18 cellular contexts compared by ENCODE assay signal in genomic region chr18:76783786-76784484, GRCh38. TPM values are rescaled to one million over a fixed set of nuclear protein-coding genes. Genes with fewer than 3 reads are reported as not detected.
DNase-seq lines count a peak whose midpoint lies in the region; FAIRE-seq and TF ChIP-seq lines count a peak whose summit lies in the region.
"Had no signal": no experiment of that assay in that cellular context is flagged by ENCODE, and none has a peak within 500 bp of the region (broad histone marks: within the 10 kb centered on the region; RNA-seq: fewer than 3 reads in every experiment).

No MANE protein-coding gene starts in this region.

- H3K4me3 ChIP-seq in bronchial epithelial cell (ENCODE audit: low read depth, low read length) (no peak overlapping the region), osteoblast (ENCODE audit: insufficient read depth, low read length) (no peak overlapping the region)
- H3K4me3 ChIP-seq: A549, HAP-1 had no signal

- no peak overlapping the region for H3K27ac ChIP-seq in osteoblast (ENCODE audit: low read depth, low read length)
- H3K27ac ChIP-seq: 22Rv1, A549, C4-2B had no signal

- no peaks in the 10 kb centered on the region for H3K27me3 ChIP-seq in bronchial epithelial cell (ENCODE audit: control insufficient read depth, insufficient read depth, low read length)
- H3K27me3 ChIP-seq in osteoblast (ENCODE audit: insufficient read depth, low read length): peaks cover 3% of the 10 kb centered on the region

- H3K79me2 ChIP-seq in osteoblast (ENCODE audit: insufficient read depth, low read length): no peaks in the 10 kb centered on the region

- no peak overlapping the region for H2AFZ ChIP-seq in osteoblast (ENCODE audit: low read length)

- H3K9me3 ChIP-seq in osteoblast (ENCODE audit: low read depth, low read length): no peaks in the 10 kb centered on the region
- H3K9me3 ChIP-seq: A549, Caco-2, HAP-1 had no signal

- H3K4me1 ChIP-seq in osteoblast (ENCODE audit: insufficient read depth, low read length): no peaks in the 10 kb centered on the region
- H3K4me1 ChIP-seq: A549, Caco-2, HAP-1 had no signal

- no peak overlapping the region for H3K4me2 ChIP-seq in osteoblast (ENCODE audit: insufficient read depth, low read length)
- H3K4me2 ChIP-seq: A549 had no signal

- TF ChIP-seq CTCF in bronchial epithelial cell (IDR thresholded peaks at IDR 0.05; ENCODE audit: insufficient read depth, low read length, severe bottlenecking): no peak
- no peak for TF ChIP-seq CTCF in osteoblast (IDR thresholded peaks at IDR 0.05; ENCODE audit: extremely low read depth, low read depth, low read length)

- no peaks in the 10 kb centered on the region for H4K20me1 ChIP-seq in osteoblast (ENCODE audit: insufficient read depth, low read length)

- DNase-seq in DMS53 (lab: John Stamatoyannopoulos, UW) (peak; percentile 31), DMS53 treated with DMSO at 0.1 percent for 48 hours (lab: John Stamatoyannopoulos, UW; ENCODE audit: unreplicated experiment) (no peak), bronchial epithelial cell (ENCODE audit: low read depth) (no peak), osteoblast (ENCODE audit: insufficient read length, low spot score, missing footprints) (peak; percentile 70), DMS153 treated with DMSO at 0.1 percent for 48 hours (lab: John Stamatoyannopoulos, UW; ENCODE audit: unreplicated experiment) (no peak), pons (ENCODE audit: low spot score) (no peak), occipital lobe (lab: John Stamatoyannopoulos, UW) (no peak)
- DNase-seq: AML-193; Caco-2; CD4-positive, alpha-beta T cell; DMS153 had no signal

- H3K36me3 ChIP-seq in bronchial epithelial cell (ENCODE audit: control insufficient read depth, insufficient read depth, low read length) (no peaks in the 10 kb centered on the region), osteoblast (ENCODE audit: insufficient read depth, low read length) (no peaks in the 10 kb centered on the region)
- H3K36me3 ChIP-seq: HAP-1 had no signal

- FAIRE-seq in bronchial epithelial cell (lab: Jason Lieb, UNC): peak; percentile 90
- FAIRE-seq: A549, G401.6, GM12891, GM19239 had no signal

RNA-seq across cellular contexts. Expression of gene ZNF236, which starts 38.4 kb away (rescaled TPM):
- total RNA-seq in bronchial epithelial cell (5.3 and 6.4 TPM in 2 replicates), osteoblast (11.6 and 14.7 TPM in 2 replicates), occipital lobe (30.3 TPM)

Comparison
In these comparisons a context has a peak if more than half of its experiments do, and no peak if none do; other contexts are left out.
1. DNase-seq: peak in DMS53 (single experiment) and osteoblast (single experiment); none in DMS53 treated with DMSO at 0.1 percent for 48 hours (single experiment), bronchial epithelial cell (single experiment), DMS153 treated with DMSO at 0.1 percent for 48 hours (single experiment), pons (single experiment) and occipital lobe (single experiment).